In genomic region chr10:79046991-79047874, GRCh38 we compare ENCODE assay signal across 11 cellular contexts. TPM values are rescaled to one million over a fixed set of nuclear protein-coding genes. Genes with fewer than 3 reads are reported as not detected.
DNase-seq lines count a peak whose midpoint lies in the region; ATAC-seq, FAIRE-seq and TF ChIP-seq lines count a peak whose summit lies in the region.
"Had no signal": no experiment of that assay in that cellular context is flagged by ENCODE, and none has a peak within 500 bp of the region (broad histone marks: within the 10 kb centered on the region; RNA-seq: fewer than 3 reads in every experiment).

No MANE protein-coding gene starts in this region.

- H3K4me1 ChIP-seq in kidney (ENCODE audit: control insufficient read depth in 1 of 2, insufficient read depth in 1 of 2, low read depth in 1 of 2, low read length in 2 of 2) = peaks cover 4 to 12% of the 10 kb centered on the region in 2 donors
- peaks cover 24% of the 10 kb centered on the region for H3K4me1 ChIP-seq in hepatocyte (ENCODE audit: insufficient read depth)

- H3K9me3 ChIP-seq in kidney (ENCODE audit: control insufficient read depth in 1 of 2, low read length in 2 of 2) = no peaks in the 10 kb centered on the region
- no peaks in the 10 kb centered on the region for H3K9me3 ChIP-seq in hepatocyte (ENCODE audit: low read depth)

- no peak overlapping the region for H3K9ac ChIP-seq in kidney (ENCODE audit: low read length in 2 of 2)

- DNase-seq in activated CD4-positive, CD25-positive, alpha-beta regulatory T cell treated with anti-CD3 and anti-CD28 coated beads, Interleukin-2, amount 50 U/mL, for 72 hours = peak; percentile 30
- DNase-seq in activated CD4-positive, CD25-positive, alpha-beta regulatory T cell (lab: John Stamatoyannopoulos, UW) = no peak
- no peak for DNase-seq in activated CD8-positive, alpha-beta T cell treated with anti-CD3 and anti-CD28 coated beads for 36 hours
- DNase-seq in kidney = peak; percentile 64
- no peak for DNase-seq in hepatocyte (ENCODE audit: low spot score)
- no peak for DNase-seq in activated gamma-delta T cell treated with Interleukin-2 at 50 U/mL for 16 hours
- DNase-seq: NCI-H2227 treated with DMSO at 0.1 percent for 48 hours had no signal

- H3K4me3 ChIP-seq in kidney (ENCODE audit: low read length in 2 of 2) (no peak overlapping the region), hepatocyte (no peak overlapping the region)
- H3K4me3 ChIP-seq: coronary artery had no signal

- WGBS in hepatocyte (ENCODE audit: low lambda C conversion rate, missing lambda C conversion rate) = 81% methylated on average over 8 of the region's 8 CpGs

- no peak overlapping the region for H3K27ac ChIP-seq in kidney (ENCODE audit: low read depth in 2 of 2, low read length in 2 of 2)
- no peak overlapping the region for H3K27ac ChIP-seq in hepatocyte

- no peak for FAIRE-seq in kidney (lab: Jason Lieb, UNC)

- H3K27me3 ChIP-seq in hepatocyte = no peaks in the 10 kb centered on the region

- H3K36me3 ChIP-seq in kidney (ENCODE audit: control insufficient read depth in 1 of 2, insufficient read depth in 2 of 2, low read length in 2 of 2) (no peaks in the 10 kb centered on the region), hepatocyte (replicated peaks; ENCODE audit: insufficient read depth, low read depth) (no peaks in the 10 kb centered on the region)

- H3K4me1 Mint-ChIP-seq in activated CD8-positive, alpha-beta T cell treated with anti-CD3 and anti-CD28 coated beads for 36 hours (ENCODE audit: low read depth) = peaks cover 48% of the 10 kb centered on the region
- peaks cover 54% of the 10 kb centered on the region for H3K4me1 Mint-ChIP-seq in stimulated activated naive CD8-positive, alpha-beta T cell treated with anti-CD3 and anti-CD28 coated beads, Interleukin-15, Interleukin-2, amounts not matched to agents 100 ng/mL and 50 ng/mL, for 24 hours (ENCODE audit: low read depth)

- peak overlapping the region; percentile 88 for H3K27ac Mint-ChIP-seq in activated CD8-positive, alpha-beta T cell treated with anti-CD3 and anti-CD28 coated beads for 36 hours
- H3K27ac Mint-ChIP-seq in stimulated activated naive CD8-positive, alpha-beta T cell treated with anti-CD3 and anti-CD28 coated beads, Interleukin-15, Interleukin-2, amounts not matched to agents 100 ng/mL and 50 ng/mL, for 24 hours = peak overlapping the region; percentile 59

- no peak overlapping the region for H3K4me2 ChIP-seq in hepatocyte

- no peak overlapping the region for H3K4me3 Mint-ChIP-seq in activated CD8-positive, alpha-beta T cell treated with anti-CD3 and anti-CD28 coated beads for 36 hours
- no peak overlapping the region for H3K4me3 Mint-ChIP-seq in stimulated activated naive CD8-positive, alpha-beta T cell treated with anti-CD3 and anti-CD28 coated beads, Interleukin-15, Interleukin-2, amounts not matched to agents 100 ng/mL and 50 ng/mL, for 24 hours

- TF ChIP-seq CTCF in activated CD8-positive, alpha-beta T cell treated with anti-CD3 and anti-CD28 coated beads for 36 hours (IDR thresholded peaks at IDR 0.05) = no peak
- TF ChIP-seq CTCF in kidney (IDR thresholded peaks at IDR 0.05; ENCODE audit: borderline replicate concordance, extremely low read depth, insufficient read depth) = no peak
- no peak for TF ChIP-seq CTCF in hepatocyte (IDR thresholded peaks at IDR 0.05; ENCODE audit: poor library complexity)

- H3K9me2 ChIP-seq in hepatocyte (replicated peaks; ENCODE audit: insufficient read depth) = no peaks in the 10 kb centered on the region

- POLR2A ChIA-PET in activated CD8-positive, alpha-beta T cell treated with anti-CD3 and anti-CD28 coated beads for 36 hours (lab: Charles Lee) = interaction anchor here (1.1 kb wide), 1 partner anchor 64 kb away, joined by 3 read pairs; no protein-coding TSS in a partner anchor

- H3K79me2 ChIP-seq in hepatocyte = no peaks in the 10 kb centered on the region

- no peaks in the 10 kb centered on the region for H3K36me3 Mint-ChIP-seq in activated CD8-positive, alpha-beta T cell treated with anti-CD3 and anti-CD28 coated beads for 36 hours (ENCODE audit: low read depth)
- no peaks in the 10 kb centered on the region for H3K36me3 Mint-ChIP-seq in stimulated activated naive CD8-positive, alpha-beta T cell treated with anti-CD3 and anti-CD28 coated beads, Interleukin-15, Interleukin-2, amounts not matched to agents 100 ng/mL and 50 ng/mL, for 24 hours (ENCODE audit: low read depth)
- H3K36me3 Mint-ChIP-seq: IgD-negative memory B cell had no signal

- H2AFZ ChIP-seq in hepatocyte = no peak overlapping the region

- H3K9me3 Mint-ChIP-seq in activated CD8-positive, alpha-beta T cell treated with anti-CD3 and anti-CD28 coated beads for 36 hours = no peaks in the 10 kb centered on the region
- no peaks in the 10 kb centered on the region for H3K9me3 Mint-ChIP-seq in stimulated activated naive CD8-positive, alpha-beta T cell treated with anti-CD3 and anti-CD28 coated beads, Interleukin-15, Interleukin-2, amounts not matched to agents 100 ng/mL and 50 ng/mL, for 24 hours
- H3K9me3 Mint-ChIP-seq: IgD-negative memory B cell had no signal

- no peak for ATAC-seq in activated CD8-positive, alpha-beta T cell treated with anti-CD3 and anti-CD28 coated beads for 36 hours
- no peak for ATAC-seq in GM21737 (IDR thresholded peaks at IDR 0.05; ENCODE audit: unreplicated experiment)

- CTCF ChIA-PET in activated CD8-positive, alpha-beta T cell treated with anti-CD3 and anti-CD28 coated beads for 36 hours (lab: Charles Lee) = interaction anchor here (1.1 kb wide), 1 partner anchor 73 kb away, joined by 3 read pairs; no protein-coding TSS in a partner anchor

- no peaks in the 10 kb centered on the region for H4K20me1 ChIP-seq in hepatocyte (ENCODE audit: insufficient read depth, poor library complexity, severe bottlenecking)

- H3K27me3 Mint-ChIP-seq in activated CD8-positive, alpha-beta T cell treated with anti-CD3 and anti-CD28 coated beads for 36 hours = no peaks in the 10 kb centered on the region
- H3K27me3 Mint-ChIP-seq in stimulated activated naive CD8-positive, alpha-beta T cell treated with anti-CD3 and anti-CD28 coated beads, Interleukin-15, Interleukin-2, amounts not matched to agents 100 ng/mL and 50 ng/mL, for 24 hours = no peaks in the 10 kb centered on the region

- intact Hi-C loops in activated CD8-positive, alpha-beta T cell treated with anti-CD3 and anti-CD28 coated beads for 36 hours (cut with micrococcal nuclease) = no loop called here
- intact Hi-C loops in kidney (cut with DNase I) = no loop called here

RNA-seq across cellular contexts. Expression of gene ZMIZ1, which starts 21.5 kb away (rescaled TPM):
- 10 to 100 TPM; 46.5 to 52.2 TPM for total RNA-seq in activated CD8-positive, alpha-beta T cell treated with anti-CD3 and anti-CD28 coated beads for 36 hours
- total RNA-seq in kidney = 97.6 TPM
- polyA plus RNA-seq in kidney (ENCODE audit: insufficient read depth, low read depth, low replicate concordance) = 14.2 TPM
- total RNA-seq in hepatocyte = 16.5 and 30.9 TPM in 2 replicates
- polyA plus RNA-seq in hepatocyte = 32.4 and 34.4 TPM in 2 replicates

Comparison
In these comparisons a context has a peak if more than half of its experiments do, and no peak if none do; other contexts are left out.
1. DNase-seq: peak in activated CD4-positive, CD25-positive, alpha-beta regulatory T cell treated with anti-CD3 and anti-CD28 coated beads, Interleukin-2, amount 50 U/mL, for 72 hours (single experiment) and kidney (single experiment); none in activated CD4-positive, CD25-positive, alpha-beta regulatory T cell (0 of 4), activated CD8-positive, alpha-beta T cell treated with anti-CD3 and anti-CD28 coated beads for 36 hours (single experiment), hepatocyte (single experiment) and activated gamma-delta T cell treated with Interleukin-2 at 50 U/mL for 16 hours (single experiment).